Comparison of ENCODE assay signal across 8 cellular contexts in the genomic region with DNA sequence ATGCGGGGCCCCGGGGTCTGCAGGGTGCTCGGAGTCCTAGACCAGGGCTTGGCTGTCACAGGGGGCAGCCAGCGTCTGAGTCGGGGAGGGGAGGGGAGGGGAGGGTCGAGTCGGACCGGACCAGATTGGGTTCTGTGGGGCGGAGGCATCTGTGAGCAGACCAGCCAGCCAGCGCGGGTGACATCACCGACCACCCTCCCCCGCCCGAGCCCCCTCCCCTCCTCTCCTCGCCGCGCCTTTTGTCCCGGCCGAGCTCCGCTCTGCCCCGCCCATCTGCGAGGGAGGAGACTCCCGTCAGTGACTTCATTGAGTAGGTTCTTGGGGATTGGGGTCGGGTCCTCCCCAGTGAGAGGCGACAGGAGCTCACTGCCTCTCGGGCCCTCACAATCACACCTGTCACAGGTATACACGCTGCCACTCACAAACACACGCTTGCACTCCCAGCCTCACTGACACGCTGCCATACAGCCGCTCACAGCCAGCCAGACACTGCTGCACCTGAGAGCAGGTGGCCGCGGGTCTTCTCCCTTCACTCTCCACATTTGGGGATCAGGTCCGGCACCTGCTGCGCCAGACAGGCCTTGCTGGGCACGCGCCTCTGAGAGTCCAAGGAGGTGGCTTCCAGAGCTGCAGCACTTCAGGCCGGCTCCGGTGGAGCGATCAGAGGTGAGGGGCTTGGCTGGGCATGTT. TPM values are rescaled to one million over a fixed set of nuclear protein-coding genes. Genes with fewer than 3 reads are reported as not detected.
DNase-seq lines count a peak whose midpoint lies in the region; TF ChIP-seq lines count a peak whose summit lies in the region.

No MANE protein-coding gene starts in this region.

- peak overlapping the region; percentile 85 for H3K4me3 ChIP-seq in colonic mucosa

- peak; percentile 48 for DNase-seq in COLO829 (ENCODE audit: low spot score)
- DNase-seq in HuH-7 (ENCODE audit: low spot score) = peak; percentile 42
- DNase-seq in T-helper 22 cell (ENCODE audit: low read depth) = peak; percentile 47
- peak; percentile 53 for DNase-seq in colonic mucosa
- peak; percentile 94 for DNase-seq in left kidney (ENCODE audit: low read depth, low spot score)
- peak; percentile 50 for DNase-seq in stimulated activated CD4-positive, alpha-beta T cell treated with anti-CD3 and anti-CD28 coated beads, Interleukin-2, amount 100 ng/mL, for 24 hours
- DNase-seq in A172 (ENCODE audit: low spot score) = no peak
- no peak for DNase-seq in NCI-H226

- H3K27ac ChIP-seq in colonic mucosa = peak overlapping the region; percentile 51

- no peaks in the 10 kb centered on the region for H3K36me3 ChIP-seq in colonic mucosa

- no peaks in the 10 kb centered on the region for H3K27me3 ChIP-seq in colonic mucosa

- H3K9ac ChIP-seq in colonic mucosa (ENCODE audit: low read depth in 2 of 2, low read length in 2 of 2) = peak overlapping the region; percentile 65 to 95

- H3K4me1 ChIP-seq in colonic mucosa = no peaks in the 10 kb centered on the region

- TF ChIP-seq CTCF in colonic mucosa (IDR thresholded peaks at IDR 0.05) = no peak

- no peaks in the 10 kb centered on the region for H3K9me3 ChIP-seq in colonic mucosa

- intact Hi-C loops in colonic mucosa (cut with DNase I) = no loop called here

RNA-seq across cellular contexts. Expression of a gene that starts 0.5 kb away (rescaled TPM):
- 1 to 10 TPM; 1.6 to 8.5 TPM for total RNA-seq in colonic mucosa
- 3.3 and 6.7 TPM in 2 replicates for total RNA-seq in A172 (2014; rRNA removed; shearing (Covaris generic))

RNA-seq across cellular contexts. Expression of a gene that starts 32.0 kb away (rescaled TPM):
- total RNA-seq in colonic mucosa = under 1 TPM in 1 of 2 donors, not detected in 1; 0.64 TPM
- total RNA-seq in A172 (2014; rRNA removed; shearing (Covaris generic)) = 0.05 TPM in 1 of 2 replicates, not detected in the other

Comparison
In these comparisons a context has a peak if more than half of its experiments do, and no peak if none do; other contexts are left out.
1. DNase-seq: peak in COLO829 (single experiment), HuH-7 (single experiment), T-helper 22 cell (single experiment), colonic mucosa (single experiment), left kidney (single experiment) and stimulated activated CD4-positive, alpha-beta T cell treated with anti-CD3 and anti-CD28 coated beads, Interleukin-2, amount 100 ng/mL, for 24 hours (2 of 2); none in A172 (single experiment) and NCI-H226 (single experiment).